ENCODE assay signal across 21 cellular contexts in the genomic region with DNA sequence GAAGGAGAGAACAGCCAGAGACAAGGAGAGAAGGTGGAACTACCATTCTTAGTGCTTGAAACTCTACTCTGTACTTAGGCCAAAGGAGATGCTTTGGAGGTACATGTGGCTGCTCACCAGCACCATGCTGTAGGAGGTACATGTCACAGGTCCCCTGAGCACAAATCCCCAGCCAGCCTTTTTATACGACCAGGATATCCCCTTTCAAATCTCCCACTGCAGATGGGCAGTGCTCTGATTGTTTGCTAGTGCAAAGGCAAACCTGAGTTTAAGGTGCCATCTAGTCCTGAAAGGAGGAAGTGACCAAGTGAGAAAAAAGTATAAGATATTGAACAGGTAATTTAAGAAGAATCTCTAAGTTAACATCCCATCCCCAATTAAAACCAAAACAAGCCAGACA. TPM values are rescaled to one million over a fixed set of nuclear protein-coding genes. Genes with fewer than 3 reads are reported as not detected.
A peak's percentile ranks its signal among the peaks of the same experiment; 100 is the strongest.
DNase-seq lines count a peak whose midpoint lies in the region; ATAC-seq and TF ChIP-seq lines count a peak whose summit lies in the region.
"Had no signal": no experiment of that assay in that cellular context is flagged by ENCODE, and none has a peak within 500 bp of the region (broad histone marks: within the 10 kb centered on the region; RNA-seq: fewer than 3 reads in every experiment).

No MANE protein-coding gene starts in this region.

- no peak for TF ChIP-seq CTCF in WTC11 (IDR thresholded peaks at IDR 0.05)
- TF ChIP-seq CTCF in neural progenitor cell (IDR thresholded peaks at IDR 0.05), result no peak

- H3K4me2 ChIP-seq in neural progenitor cell, result no peak overlapping the region

- no peaks in the 10 kb centered on the region for H3F3A ChIP-seq in neural progenitor cell (ENCODE audit: low read depth)

- H4K20me1 ChIP-seq in neural progenitor cell (ENCODE audit: low read depth), result no peaks in the 10 kb centered on the region

- H3K27ac ChIP-seq in neural progenitor cell, result no peak overlapping the region
- H3K27ac ChIP-seq: left ventricle myocardium inferior, prostate gland, thyroid gland, WERI-Rb-1 had no signal

- POLR2A ChIA-PET in WTC11 (lab: Charles Lee), result no interaction called here

- H3K4me1 Mint-ChIP-seq in WTC11 (no peaks in the 10 kb centered on the region), neural progenitor cell (no peaks in the 10 kb centered on the region)

- CTCF ChIA-PET in WTC11 (lab: Charles Lee), result no interaction called here

- TF ChIP-seq RAD21 in Ishikawa (IDR thresholded peaks at IDR 0.05; ENCODE audit: low read depth), result peak; percentile 18; the same call in 1 of the 2 replicates

- ATAC-seq in WTC11 (peak; percentile 80), HG03460 (IDR thresholded peaks at IDR 0.05; ENCODE audit: unreplicated experiment) (no peak), HG02840 (IDR thresholded peaks at IDR 0.05; ENCODE audit: low FRiP score, unreplicated experiment) (no peak)
- ATAC-seq: activated T-cell treated with anti-CD3 and anti-CD28 coated beads, Interleukin-2, amount 50 U/mL, for 4 hours; sciatic nerve had no signal

- TF ChIP-seq EP300 in Ishikawa (IDR thresholded peaks at IDR 0.05; ENCODE audit: borderline replicate concordance), result no peak

- H2AFZ ChIP-seq in neural progenitor cell (replicated peaks), result peak overlapping the region; percentile 42

- no peaks in the 10 kb centered on the region for H3K9me3 ChIP-seq in neural progenitor cell (ENCODE audit: low read depth)
- H3K9me3 ChIP-seq: HAP-1, left ventricle myocardium inferior, prostate gland, thyroid gland had no signal

- DNase-seq in NCI-H82 (lab: John Stamatoyannopoulos, UW), result peak; percentile 9
- no peak for DNase-seq in NCI-H82 treated with DMSO at 0.1 percent for 48 hours (lab: John Stamatoyannopoulos, UW; ENCODE audit: unreplicated experiment)
- DNase-seq in WTC11 (ENCODE audit: low spot score), result no peak
- no peak for DNase-seq in neural progenitor cell (ENCODE audit: low spot score)
- DNase-seq in kidney tubule cell (ENCODE audit: low spot score), result no peak
- DNase-seq: activated T-cell treated with anti-CD3 and anti-CD28 coated beads, Interleukin-2, amount 50 U/mL, for 4 hours; cortex of kidney; effector memory CD4-positive, alpha-beta T cell; left ventricle myocardium inferior; NCI-H1092 treated with DMSO at 0.1 percent for 48 hours; NCI-H1930; NCI-H524 treated with DMSO at 0.1 percent for 48 hours; stimulated activated CD4-positive, alpha-beta T cell treated with anti-CD3 and anti-CD28 coated beads, Interleukin-4, amount 100 ng/mL, for 1 hour; thyroid gland; WERI-Rb-1 had no signal

- H3K4me3 Mint-ChIP-seq in WTC11 (no peak overlapping the region), neural progenitor cell (no peak overlapping the region)
- H3K4me3 Mint-ChIP-seq: activated T-cell treated with anti-CD3 and anti-CD28 coated beads, Interleukin-2, amount 50 U/mL, for 4 hours had no signal

- H3K27me3 ChIP-seq in neural progenitor cell, result no peaks in the 10 kb centered on the region
- H3K27me3 ChIP-seq: thyroid gland had no signal

- H3K36me3 ChIP-seq in neural progenitor cell, result no peaks in the 10 kb centered on the region
- H3K36me3 ChIP-seq: HAP-1, left ventricle myocardium inferior, prostate gland, thyroid gland, WERI-Rb-1 had no signal

- H3K27ac Mint-ChIP-seq in WTC11, result no peak overlapping the region
- no peak overlapping the region for H3K27ac Mint-ChIP-seq in neural progenitor cell

- no peaks in the 10 kb centered on the region for H3K27me3 Mint-ChIP-seq in WTC11 (ENCODE audit: low read depth)
- H3K27me3 Mint-ChIP-seq in neural progenitor cell (ENCODE audit: insufficient read depth, low read depth), result no peaks in the 10 kb centered on the region

- no peak overlapping the region for H3K9ac ChIP-seq in neural progenitor cell

- H3K36me3 Mint-ChIP-seq in WTC11 (no peaks in the 10 kb centered on the region), neural progenitor cell (no peaks in the 10 kb centered on the region)

- no peaks in the 10 kb centered on the region for H3K79me2 ChIP-seq in neural progenitor cell (ENCODE audit: low read depth)

- no peaks in the 10 kb centered on the region for H3K4me1 ChIP-seq in neural progenitor cell
- H3K4me1 ChIP-seq: HAP-1, left ventricle myocardium inferior, prostate gland, thyroid gland had no signal

- H3K9me3 Mint-ChIP-seq in WTC11, result peaks cover 16% of the 10 kb centered on the region
- H3K9me3 Mint-ChIP-seq in neural progenitor cell, result peaks cover 10% of the 10 kb centered on the region
- H3K9me3 Mint-ChIP-seq: activated T-cell treated with anti-CD3 and anti-CD28 coated beads, Interleukin-2, amount 50 U/mL, for 4 hours had no signal

- H3K4me3 ChIP-seq in neural progenitor cell, result no peak overlapping the region
- H3K4me3 ChIP-seq: HAP-1, left ventricle myocardium inferior, prostate gland, thyroid gland had no signal

TF ChIP-seq in Ishikawa, 13 proteins besides CTCF, POLR2A, EP300 and RAD21 (continues in another document):
- TF ChIP-seq TAF1 (IDR thresholded peaks at IDR 0.05; ENCODE audit: low read depth), result no peak
- no peak for TF ChIP-seq CREB1 (IDR thresholded peaks at IDR 0.05; ENCODE audit: low read depth)
- TF ChIP-seq NFIC (IDR thresholded peaks at IDR 0.05), result no peak
- no peak for TF ChIP-seq EGR1 (IDR thresholded peaks at IDR 0.05)
- no peak for TF ChIP-seq YY1 (IDR thresholded peaks at IDR 0.05; ENCODE audit: low read depth)
- TF ChIP-seq, protein P1, sequence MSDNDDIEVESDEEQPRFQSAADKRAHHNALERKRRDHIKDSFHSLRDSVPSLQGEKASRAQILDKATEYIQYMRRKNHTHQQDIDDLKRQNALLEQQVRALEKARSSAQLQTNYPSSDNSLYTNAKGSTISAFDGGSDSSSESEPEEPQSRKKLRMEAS (IDR thresholded peaks at IDR 0.05), result no peak
- TF ChIP-seq FOXM1 (IDR thresholded peaks at IDR 0.05; ENCODE audit: borderline replicate concordance, low read depth), result no peak
- TF ChIP-seq TEAD4 (IDR thresholded peaks at IDR 0.05), result no peak

TF ChIP-seq in WTC11, 78 proteins besides CTCF, POLR2A, EP300 and RAD21:
- no peak for TF ChIP-seq EMX1 (CRISPR knock-in tag; IDR thresholded peaks at IDR 0.05)
- TF ChIP-seq ZNF423 (CRISPR knock-in tag; IDR thresholded peaks at IDR 0.05), result no peak
- TF ChIP-seq PRRX2 (CRISPR knock-in tag; IDR thresholded peaks at IDR 0.05), result no peak
- TF ChIP-seq ATF1 (CRISPR knock-in tag; IDR thresholded peaks at IDR 0.05), result no peak

RNA-seq across cellular contexts. Expression of gene TTC21B, which starts 17.1 kb away (rescaled TPM):
- 16.9 to 20.8 TPM (median 17.8 TPM) in 3 replicates for total RNA-seq in WTC11 (2021)
- 27.3 and 46.9 TPM in 2 replicates for total RNA-seq in neural progenitor cell (ENCODE audit: low replicate concordance)
